8 cellular contexts compared by ENCODE assay signal in genomic region chr7:2862831-2863361, GRCh38. TPM values are rescaled to one million over a fixed set of nuclear protein-coding genes. Genes with fewer than 3 reads are reported as not detected.
DNase-seq lines count a peak whose midpoint lies in the region; ATAC-seq and TF ChIP-seq lines count a peak whose summit lies in the region.

No MANE protein-coding gene starts in this region.

- H2BK5ac ChIP-seq in trophoblast cell (ENCODE audit: low read depth, low read length, poor library complexity), result peak overlapping the region; percentile 98

- peak overlapping the region; percentile 52 for H3K4ac ChIP-seq in trophoblast cell (ENCODE audit: low read depth, low read length)

- H3K9me3 ChIP-seq in OCI-LY1 (ENCODE audit: low read length), result no peaks in the 10 kb centered on the region
- no peaks in the 10 kb centered on the region for H3K9me3 ChIP-seq in trophoblast cell (ENCODE audit: insufficient read depth, low read depth, low read length)

- no peak for TF ChIP-seq CTCF in OCI-LY1 (IDR thresholded peaks at IDR 0.05; ENCODE audit: low read length)
- TF ChIP-seq CTCF in choroid plexus epithelial cell (conservative IDR thresholded peaks at IDR 0.05; ENCODE audit: low read depth, low read length), result no peak

- H3K4me3 ChIP-seq in OCI-LY1 (ENCODE audit: low read depth, low read length, poor library complexity, severe bottlenecking), result peak overlapping the region; percentile 27
- peak overlapping the region; percentile 26 for H3K4me3 ChIP-seq in choroid plexus epithelial cell (ENCODE audit: low read depth, low read length)
- H3K4me3 ChIP-seq in trophoblast cell (ENCODE audit: low read depth, low read length), result no peak overlapping the region

- H3K4me2 ChIP-seq in OCI-LY1 (ENCODE audit: low read length) (peak overlapping the region; percentile 47; the same call in 1 of the 2 replicates), trophoblast cell (ENCODE audit: low read length) (peak overlapping the region; percentile 13)

- H3K36me3 ChIP-seq in OCI-LY1 (ENCODE audit: insufficient read depth, low read length) (no peaks in the 10 kb centered on the region), trophoblast cell (ENCODE audit: control insufficient read depth in 1 of 2, insufficient read depth in 2 of 2, low read length in 2 of 2) (no peaks in the 10 kb centered on the region)

- peak overlapping the region; percentile 99 for H4K91ac ChIP-seq in trophoblast cell (ENCODE audit: low read depth, low read length)

- in situ Hi-C loops in G401 (cut with HindIII; ENCODE audit: low sequenced_read_pairs), result no loop called here

- H3K27ac ChIP-seq in OCI-LY1 (ENCODE audit: low read depth, low read length, poor library complexity, severe bottlenecking) (no peak overlapping the region), trophoblast cell (ENCODE audit: low read depth, low read length) (peak overlapping the region; percentile 99)

- no peak overlapping the region for H3K23ac ChIP-seq in trophoblast cell (ENCODE audit: low read length)

- H3K79me2 ChIP-seq in OCI-LY1 (ENCODE audit: insufficient read depth, low read length) (no peaks in the 10 kb centered on the region), trophoblast cell (ENCODE audit: control insufficient read depth, insufficient read depth, low read length, poor library complexity) (peaks cover 6% of the 10 kb centered on the region)

- no peaks in the 10 kb centered on the region for H4K20me1 ChIP-seq in OCI-LY1 (ENCODE audit: insufficient read depth, low read length)

- H2BK120ac ChIP-seq in trophoblast cell (ENCODE audit: insufficient read depth, low read length, poor library complexity), result peak overlapping the region; percentile 98

- H2BK12ac ChIP-seq in trophoblast cell (ENCODE audit: low read length), result peak overlapping the region; percentile 96

- H3K9ac ChIP-seq in OCI-LY1 (ENCODE audit: low read length), result no peak overlapping the region; the same call in 1 of the 2 replicates
- no peak overlapping the region for H3K9ac ChIP-seq in trophoblast cell (ENCODE audit: low read length)

- H3F3A ChIP-seq in OCI-LY1 (ENCODE audit: insufficient read depth, low read length), result no peaks in the 10 kb centered on the region

- H3K18ac ChIP-seq in trophoblast cell (ENCODE audit: low read length), result peak overlapping the region; percentile 94

- H4K12ac ChIP-seq in trophoblast cell (ENCODE audit: low read depth, low read length), result peak overlapping the region; percentile 79

- H2AFZ ChIP-seq in OCI-LY1 (ENCODE audit: low read length), result peak overlapping the region; percentile 69; the same call in 1 of the 2 replicates
- peak overlapping the region; percentile 72 for H2AFZ ChIP-seq in trophoblast cell (ENCODE audit: insufficient read depth, low read length, poor library complexity)

- no peaks in the 10 kb centered on the region for H3K27me3 ChIP-seq in OCI-LY1 (ENCODE audit: insufficient read depth, low read length)
- H3K27me3 ChIP-seq in trophoblast cell (ENCODE audit: insufficient read depth, low read length), result no peaks in the 10 kb centered on the region

- H4K8ac ChIP-seq in trophoblast cell (ENCODE audit: low read depth, low read length), result peak overlapping the region; percentile 87

- ATAC-seq in GM21619 (IDR thresholded peaks at IDR 0.05; ENCODE audit: unreplicated experiment), result no peak
- ATAC-seq in HG02852 (IDR thresholded peaks at IDR 0.05; ENCODE audit: unreplicated experiment), result no peak

- DNase-seq in EH (ENCODE audit: low read depth) (peak; percentile 54), choroid plexus epithelial cell (ENCODE audit: low read depth) (peak; percentile 87), trophoblast cell (no peak), G401 (ENCODE audit: low spot score) (no peak), DMS 273 treated with DMSO at 0.1 percent for 48 hours (lab: John Stamatoyannopoulos, UW) (no peak)

- H2AK5ac ChIP-seq in trophoblast cell (ENCODE audit: low read length), result peak overlapping the region; percentile 94

- H3K4me1 ChIP-seq in OCI-LY1 (ENCODE audit: insufficient read depth, low read length, severe bottlenecking), result peaks cover 16% of the 10 kb centered on the region
- H3K4me1 ChIP-seq in trophoblast cell (ENCODE audit: control insufficient read depth in 1 of 2, insufficient read depth in 2 of 2, low read length in 2 of 2), result peaks cover 10 to 20% of the 10 kb centered on the region in 2 experiments

- H3K9me2 ChIP-seq in OCI-LY1 (ENCODE audit: low read depth, low read length), result no peaks in the 10 kb centered on the region

- WGBS in trophoblast cell (ENCODE audit: extremely low coverage, insufficient coverage, insufficient read length), result no CpG with 5 or more reads among the region's 22 CpGs

- peaks cover 12% of the 10 kb centered on the region for H3K79me1 ChIP-seq in trophoblast cell (ENCODE audit: low read length)

- peak overlapping the region; percentile 93 for H3K14ac ChIP-seq in trophoblast cell (ENCODE audit: low read length)

RNA-seq across cellular contexts. Expression of gene GNA12, which starts 18.8 kb away (rescaled TPM):
- polyA plus RNA-seq in trophoblast cell (2013), result 166 and 173 TPM in 2 replicates
- total RNA-seq in G401 (2014; rRNA removed; shearing (Covaris generic)), result 17.7 and 18.2 TPM in 2 replicates

Comparison
In these comparisons a context has a peak if more than half of its experiments do, and no peak if none do; other contexts are left out.
1. DNase-seq: peak in EH (single experiment) and choroid plexus epithelial cell (single experiment); none in trophoblast cell (0 of 2), G401 (single experiment) and DMS 273 treated with DMSO at 0.1 percent for 48 hours (single experiment).